In genomic region chr2:165406053-165406628, GRCh38 we compare ENCODE assay signal across 14 cellular contexts.
A peak's percentile ranks its signal among the peaks of the same experiment; 100 is the strongest.
DNase-seq lines count a peak whose midpoint lies in the region; TF ChIP-seq lines count a peak whose summit lies in the region.
"Had no signal": no experiment of that assay in that cellular context is flagged by ENCODE, and none has a peak within 500 bp of the region (broad histone marks: within the 10 kb centered on the region; RNA-seq: fewer than 3 reads in every experiment).

No MANE protein-coding gene starts in this region.

- H4K8ac ChIP-seq in mesendoderm (ENCODE audit: low read depth, low read length) = no peak overlapping the region

- TF ChIP-seq CTCF in brain (conservative IDR thresholded peaks at IDR 0.05) = no peak

- H3K36me3 ChIP-seq in mesendoderm (ENCODE audit: control insufficient read depth, insufficient read depth, low read length) = no peaks in the 10 kb centered on the region
- H3K36me3 ChIP-seq: esophagus squamous epithelium, thoracic aorta had no signal

- no peak overlapping the region for H3K27ac ChIP-seq in mesendoderm (ENCODE audit: low read depth, low read length)
- H3K27ac ChIP-seq: esophagus squamous epithelium, thoracic aorta had no signal

- no peaks in the 10 kb centered on the region for H3K36me3 Mint-ChIP-seq in brain

- H3K79me2 ChIP-seq in mesendoderm (ENCODE audit: control insufficient read depth, insufficient read depth, low read length) = no peaks in the 10 kb centered on the region

- no peak overlapping the region for H3K9ac ChIP-seq in mesendoderm (ENCODE audit: low read length)

- no peaks in the 10 kb centered on the region for H3K4me1 ChIP-seq in mesendoderm (ENCODE audit: control insufficient read depth, low read depth, low read length)
- H3K4me1 ChIP-seq: esophagus squamous epithelium had no signal

- no peak overlapping the region for H4K5ac ChIP-seq in mesendoderm (ENCODE audit: low read length)

- no peaks in the 10 kb centered on the region for H3K79me1 ChIP-seq in mesendoderm (ENCODE audit: low read length)

- H2AK5ac ChIP-seq in mesendoderm (ENCODE audit: low read length) = no peak overlapping the region

- H3K27ac Mint-ChIP-seq in brain = peak overlapping the region in 3 of 5 experiments; percentile 8 to 51 (median 45)
- H3K27ac Mint-ChIP-seq: activated T-cell treated with anti-CD3 and anti-CD28 coated beads, Interleukin-2, amount 50 U/mL, for 24 hours; B cell had no signal

- H3K4me3 Mint-ChIP-seq in brain = peak overlapping the region in 1 of 5 experiments; percentile 44
- H3K4me3 Mint-ChIP-seq: activated T-cell treated with anti-CD3 and anti-CD28 coated beads, Interleukin-2, amount 50 U/mL, for 24 hours; B cell had no signal

- H3K27me3 Mint-ChIP-seq in brain = no peaks in the 10 kb centered on the region
- H3K27me3 Mint-ChIP-seq: B cell had no signal

- peaks cover 0 to 4% (median 0%) of the 10 kb centered on the region in 5 experiments for H3K9me3 Mint-ChIP-seq in brain
- H3K9me3 Mint-ChIP-seq: activated T-cell treated with anti-CD3 and anti-CD28 coated beads, Interleukin-2, amount 50 U/mL, for 24 hours had no signal

- peaks cover 46% of the 10 kb centered on the region for H3K4me1 Mint-ChIP-seq in brain
- H3K4me1 Mint-ChIP-seq: B cell had no signal

- no peak overlapping the region for H2BK5ac ChIP-seq in mesendoderm (ENCODE audit: low read length)

- H3K4me3 ChIP-seq in mesendoderm (ENCODE audit: low read length) = no peak overlapping the region
- H3K4me3 ChIP-seq: esophagus squamous epithelium, lung, thoracic aorta had no signal

- no peak overlapping the region for H3K56ac ChIP-seq in mesendoderm (ENCODE audit: low read length)

- DNase-seq in EL = peak; percentile 1
- DNase-seq in NCI-H2171 (lab: John Stamatoyannopoulos, UW) = peak; percentile 92
- DNase-seq in mesendoderm = peak; percentile 95
- DNase-seq in cerebellar nuclear complex (lab: John Stamatoyannopoulos, UW) = no peak
- DNase-seq in activated CD4-positive, alpha-beta T cell treated with anti-CD3 and anti-CD28 coated beads, Interleukin-2, amount 50 U/mL, for 48 hours = no peak
- DNase-seq in GF-D8 (lab: John Stamatoyannopoulos, UW) = no peak
- no peak for DNase-seq in NCI-H1105 (lab: John Stamatoyannopoulos, UW)
- DNase-seq: activated T-cell treated with anti-CD3 and anti-CD28 coated beads, Interleukin-2, amount 50 U/mL, for 24 hours; esophagus squamous epithelium; right cardiac atrium had no signal

- H3K23ac ChIP-seq in mesendoderm (ENCODE audit: low read length) = no peak overlapping the region

- H3K18ac ChIP-seq in mesendoderm (ENCODE audit: low read length) = no peak overlapping the region

- H3K4me2 ChIP-seq in mesendoderm (ENCODE audit: low read length) = no peak overlapping the region

- H3K27me3 ChIP-seq in mesendoderm (ENCODE audit: insufficient read depth, low read length, poor library complexity) = no peaks in the 10 kb centered on the region
- H3K27me3 ChIP-seq: esophagus squamous epithelium had no signal

- no peak overlapping the region for H2BK120ac ChIP-seq in mesendoderm (ENCODE audit: low read depth, low read length)

- H2BK15ac ChIP-seq in mesendoderm (replicated peaks; ENCODE audit: low read depth) = no peak overlapping the region

- no peak overlapping the region for H3K4ac ChIP-seq in mesendoderm (ENCODE audit: low read depth, low read length)

- WGBS in mesendoderm (ENCODE audit: extremely low coverage, insufficient coverage, low lambda C conversion rate) = no CpG with 5 or more reads among the region's 5 CpGs

Comparison
In these comparisons a context has a peak if more than half of its experiments do, and no peak if none do; other contexts are left out.
1. DNase-seq: peak in EL (single experiment), NCI-H2171 (single experiment) and mesendoderm (single experiment); none in cerebellar nuclear complex (0 of 2), activated CD4-positive, alpha-beta T cell treated with anti-CD3 and anti-CD28 coated beads, Interleukin-2, amount 50 U/mL, for 48 hours (0 of 2), GF-D8 (single experiment) and NCI-H1105 (single experiment).